Comparison of ENCODE assay signal across 8 cellular contexts in genomic region chr10:114499630-114500190, GRCh38.
A peak's percentile ranks its signal among the peaks of the same experiment; 100 is the strongest.
DNase-seq lines count a peak whose midpoint lies in the region; ATAC-seq and TF ChIP-seq lines count a peak whose summit lies in the region.

No MANE protein-coding gene starts in this region.

- H3K9me3 ChIP-seq in mucosa of rectum (ENCODE audit: control insufficient read depth in 2 of 2, low read length in 2 of 2), result no peaks in the 10 kb centered on the region

- DNase-seq in activated CD8-positive, alpha-beta memory T cell treated with anti-CD3 and anti-CD28 coated beads for 48 hours (ENCODE audit: low read depth in 2 of 3, low spot score in 2 of 3), result peak; percentile 30 to 46 (median 41)
- DNase-seq in NCI-H187 treated with DMSO at 0.1 percent for 48 hours (lab: John Stamatoyannopoulos, UW) (no peak), GM10266 (ENCODE audit: extremely low spot score) (no peak)

- peaks cover 5 to 8% of the 10 kb centered on the region in 2 donors for H3K36me3 ChIP-seq in mucosa of rectum (ENCODE audit: control insufficient read depth in 2 of 2, insufficient read depth in 2 of 2, low read length in 2 of 2)

- H3K27me3 ChIP-seq in mucosa of rectum (ENCODE audit: control insufficient read depth in 2 of 2, insufficient read depth in 2 of 2, low read length in 2 of 2), result no peaks in the 10 kb centered on the region

- H3K27ac ChIP-seq in mucosa of rectum (ENCODE audit: low read depth in 2 of 2, low read length in 2 of 2), result peak overlapping the region; percentile 88 to 97

- H3K4me1 ChIP-seq in mucosa of rectum (ENCODE audit: control insufficient read depth in 2 of 2, insufficient read depth in 2 of 2, low read length in 2 of 2), result peaks cover 16 to 24% of the 10 kb centered on the region in 2 donors

- no peak for TF ChIP-seq CTCF in GM10266 (IDR thresholded peaks at IDR 0.05; ENCODE audit: control insufficient read depth, insufficient read depth, low read depth, missing control alignments)

- ATAC-seq in GM19023 (IDR thresholded peaks at IDR 0.05; ENCODE audit: unreplicated experiment) (peak; percentile 29), HG03469 (IDR thresholded peaks at IDR 0.05; ENCODE audit: unreplicated experiment) (peak; percentile 23), GM19324 (IDR thresholded peaks at IDR 0.05; ENCODE audit: low FRiP score, unreplicated experiment) (no peak), GM18520 (IDR thresholded peaks at IDR 0.05; ENCODE audit: unreplicated experiment) (no peak)

- H3K9ac ChIP-seq in mucosa of rectum (ENCODE audit: low read depth in 1 of 2, low read length in 2 of 2), result peak overlapping the region; percentile 61 to 63

- H3K4me3 ChIP-seq in mucosa of rectum (ENCODE audit: low read length in 2 of 2), result peak overlapping the region in 1 of 2 donors; percentile 35

Comparison
In these comparisons a context has a peak if more than half of its experiments do, and no peak if none do; other contexts are left out.
1. ATAC-seq: peak in GM19023 (single experiment) and HG03469 (single experiment); none in GM19324 (single experiment) and GM18520 (single experiment).
2. DNase-seq: peak in activated CD8-positive, alpha-beta memory T cell treated with anti-CD3 and anti-CD28 coated beads for 48 hours (3 of 3); none in NCI-H187 treated with DMSO at 0.1 percent for 48 hours (single experiment) and GM10266 (single experiment).